11 cellular contexts compared by ENCODE assay signal in genomic region chr16:66250686-66251405, GRCh38.
DNase-seq lines count a peak whose midpoint lies in the region; ATAC-seq, FAIRE-seq and TF ChIP-seq lines count a peak whose summit lies in the region.
"Had no signal": no experiment of that assay in that cellular context is flagged by ENCODE, and none has a peak within 500 bp of the region (broad histone marks: within the 10 kb centered on the region; RNA-seq: fewer than 3 reads in every experiment).

No MANE protein-coding gene starts in this region.

- no peak overlapping the region for H3K4me2 ChIP-seq in MM.1S (ENCODE audit: low read depth, low read length)
- H3K4me2 ChIP-seq: KMS-11 had no signal

- no peaks in the 10 kb centered on the region for H4K20me1 ChIP-seq in MM.1S (ENCODE audit: insufficient read depth, low read length)

- no peak for ATAC-seq in HG02678 (IDR thresholded peaks at IDR 0.05; ENCODE audit: unreplicated experiment)
- no peak for ATAC-seq in HG03095 (IDR thresholded peaks at IDR 0.05; ENCODE audit: unreplicated experiment)

- H3K4me3 ChIP-seq in skin epidermis (no peak overlapping the region), MM.1S (ENCODE audit: low read length) (no peak overlapping the region)
- H3K4me3 ChIP-seq: cardiac muscle cell had no signal

- H3K9me3 ChIP-seq in MM.1S (replicated peaks; ENCODE audit: insufficient read depth, low read length), result no peaks in the 10 kb centered on the region

- H3K27me3 ChIP-seq in MM.1S (replicated peaks; ENCODE audit: insufficient read depth, low read length), result no peaks in the 10 kb centered on the region
- H3K27me3 ChIP-seq: cardiac muscle cell had no signal

- no peak for TF ChIP-seq CTCF in MM.1S (IDR thresholded peaks at IDR 0.05; ENCODE audit: low read length)

- H3K27ac ChIP-seq in caudate nucleus (ENCODE audit: low read depth, low read length), result peak overlapping the region; percentile 78
- peak overlapping the region in 15 of 21 experiments; percentile 17 to 81 (median 55) for H3K27ac ChIP-seq in skin epidermis
- no peak overlapping the region for H3K27ac ChIP-seq in MM.1S (ENCODE audit: low read length)
- H3K27ac ChIP-seq: cardiac muscle cell, KMS-11 had no signal

- H3K4me1 ChIP-seq in MM.1S (ENCODE audit: low read length), result no peaks in the 10 kb centered on the region

- H3K9ac ChIP-seq in MM.1S (ENCODE audit: low read length), result no peak overlapping the region
- H3K9ac ChIP-seq: KMS-11 had no signal

- no peaks in the 10 kb centered on the region for H3F3A ChIP-seq in MM.1S (ENCODE audit: insufficient read depth, low read length)

- DNase-seq in HTR-8/SVneo (ENCODE audit: insufficient read length, low spot score) (no peak), caudate nucleus (lab: John Stamatoyannopoulos, UW) (peak in 48 of 61 donors; percentile 9 to 76 (median 39)), iris pigment epithelial cell (ENCODE audit: low read depth) (peak; percentile 67), NCI-H2171 treated with DMSO at 0.1 percent for 48 hours (lab: John Stamatoyannopoulos, UW) (no peak), MM.1S (no peak)

- H3K79me2 ChIP-seq in MM.1S (ENCODE audit: low read length), result no peaks in the 10 kb centered on the region

- FAIRE-seq in HTR-8/SVneo (lab: Jason Lieb, UNC), result peak; percentile 62
- FAIRE-seq: TTC549 had no signal

- no peaks in the 10 kb centered on the region for H3K9me2 ChIP-seq in MM.1S (replicated peaks; ENCODE audit: insufficient read depth, low read length)

- no peaks in the 10 kb centered on the region for H3K36me3 ChIP-seq in MM.1S (replicated peaks; ENCODE audit: insufficient read depth, low read length)
- H3K36me3 ChIP-seq: cardiac muscle cell had no signal

- no peak overlapping the region for H2AFZ ChIP-seq in MM.1S (ENCODE audit: low read length)

Comparison
In these comparisons a context has a peak if more than half of its experiments do, and no peak if none do; other contexts are left out.
1. DNase-seq: peak in caudate nucleus (48 of 61) and iris pigment epithelial cell (single experiment); none in HTR-8/SVneo (single experiment), NCI-H2171 treated with DMSO at 0.1 percent for 48 hours (single experiment) and MM.1S (single experiment).